In genomic region chr1:200625381-200625824, GRCh38 we compare ENCODE assay signal across 10 cellular contexts. TPM values are rescaled to one million over a fixed set of nuclear protein-coding genes. Genes with fewer than 3 reads are reported as not detected.
DNase-seq lines count a peak whose midpoint lies in the region; ATAC-seq and TF ChIP-seq lines count a peak whose summit lies in the region.
"Had no signal": no experiment of that assay in that cellular context is flagged by ENCODE, and none has a peak within 500 bp of the region (broad histone marks: within the 10 kb centered on the region; RNA-seq: fewer than 3 reads in every experiment).

No MANE protein-coding gene starts in this region.

- H3K9me3 ChIP-seq in HEK293 (ENCODE audit: control insufficient read depth, insufficient read depth, low read depth, low read length) (no peaks in the 10 kb centered on the region), prostate gland (no peaks in the 10 kb centered on the region)
- H3K9me3 ChIP-seq: A549 had no signal

- intact Hi-C loops in activated CD8-positive, alpha-beta T cell treated with anti-CD3 and anti-CD28 coated beads for 36 hours (cut with micrococcal nuclease): loop anchor here (5.0 kb wide), 1 partner anchor 117 kb away; no protein-coding TSS in a partner anchor
- intact Hi-C loops in prostate gland (cut with DNase I): no loop called here

- WGBS in prostate gland: 0% methylated on average over 1 of the region's 1 CpG

- H3K27ac Mint-ChIP-seq in activated CD8-positive, alpha-beta T cell treated with anti-CD3 and anti-CD28 coated beads for 36 hours: peak overlapping the region; percentile 63
- H3K27ac Mint-ChIP-seq in naive thymus-derived CD8-positive, alpha-beta T cell: peak overlapping the region; percentile 1 to 80 (median 40)

- H3K4me3 ChIP-seq in HEK293 (ENCODE audit: low read depth, low read length) (no peak overlapping the region), prostate gland (no peak overlapping the region)
- H3K4me3 ChIP-seq: A549 had no signal

- CTCF ChIA-PET in HEK293 (lab: Yijun Ruan, JAX): interaction anchor here (0.7 to 0.8 kb wide), 3 partner anchors 65 to 379 kb away, joined by 3 to 9 read pairs (median 3); no protein-coding TSS in a partner anchor
- CTCF ChIA-PET in activated CD8-positive, alpha-beta T cell treated with anti-CD3 and anti-CD28 coated beads for 36 hours (lab: Charles Lee): interaction anchor here (0.7 to 1.9 kb wide), 6 partner anchors 9 to 178 kb away, joined by 3 to 10 read pairs (median 3); partner anchors contain the start of gene DDX59

- no peak for TF ChIP-seq CTCF in HEK293 (tag by site-specific recombination; IDR thresholded peaks at IDR 0.05)
- TF ChIP-seq CTCF in activated CD8-positive, alpha-beta T cell treated with anti-CD3 and anti-CD28 coated beads for 36 hours (IDR thresholded peaks at IDR 0.05): no peak
- TF ChIP-seq CTCF in prostate gland (IDR thresholded peaks at IDR 0.05): no peak

- H3K4me1 Mint-ChIP-seq in activated CD8-positive, alpha-beta T cell treated with anti-CD3 and anti-CD28 coated beads for 36 hours (ENCODE audit: low read depth): peaks cover 40% of the 10 kb centered on the region
- H3K4me1 Mint-ChIP-seq in naive thymus-derived CD8-positive, alpha-beta T cell: peaks cover 14 to 50% (median 35%) of the 10 kb centered on the region in 4 donors

- H3K36me3 ChIP-seq in HEK293 (ENCODE audit: control insufficient read depth in 2 of 2, insufficient read depth in 1 of 2, low read length in 2 of 2) (no peaks in the 10 kb centered on the region), prostate gland (no peaks in the 10 kb centered on the region)

- TF ChIP-seq POLR2A in prostate gland (IDR thresholded peaks at IDR 0.05): no peak

- H3K27me3 ChIP-seq in prostate gland (replicated peaks; ENCODE audit: insufficient read depth): no peaks in the 10 kb centered on the region

- POLR2A ChIA-PET in HEK293 (lab: Yijun Ruan, JAX): no interaction called here
- POLR2A ChIA-PET in activated CD8-positive, alpha-beta T cell treated with anti-CD3 and anti-CD28 coated beads for 36 hours (lab: Charles Lee): interaction anchor here (0.7 to 1.0 kb wide), 2 partner anchors 44 to 48 kb away, joined by 4 to 5 read pairs; partner anchors contain the start of gene DDX59
- POLR2A ChIA-PET in naive thymus-derived CD8-positive, alpha-beta T cell (lab: Charles Lee): no interaction called here

- peak; percentile 16 for DNase-seq in NCI-H1694 treated with DMSO at 0.1 percent for 48 hours (lab: John Stamatoyannopoulos, UW)
- no peak for DNase-seq in NCI-H1694 (lab: John Stamatoyannopoulos, UW)
- DNase-seq in activated CD8-positive, alpha-beta T cell treated with anti-CD3 and anti-CD28 coated beads for 36 hours: no peak
- peak in 2 of 10 donors; percentile 20 to 38 for DNase-seq in naive thymus-derived CD8-positive, alpha-beta T cell
- DNase-seq in prostate gland (ENCODE audit: low spot score): no peak
- DNase-seq in A172 (ENCODE audit: low spot score): no peak
- DNase-seq: stimulated activated naive CD4-positive, alpha-beta T cell treated with Interleukin-2 at 50 U/mL for 16 hours had no signal

- no peak overlapping the region for H3K27ac ChIP-seq in HEK293 (ENCODE audit: extremely low read depth, low read depth, low read length)
- H3K27ac ChIP-seq in prostate gland: no peak overlapping the region
- H3K27ac ChIP-seq: A549 had no signal

- H3K27me3 Mint-ChIP-seq in activated CD8-positive, alpha-beta T cell treated with anti-CD3 and anti-CD28 coated beads for 36 hours: no peaks in the 10 kb centered on the region
- no peaks in the 10 kb centered on the region for H3K27me3 Mint-ChIP-seq in naive thymus-derived CD8-positive, alpha-beta T cell

- H3K9me3 Mint-ChIP-seq in activated CD8-positive, alpha-beta T cell treated with anti-CD3 and anti-CD28 coated beads for 36 hours: no peaks in the 10 kb centered on the region
- H3K9me3 Mint-ChIP-seq in naive thymus-derived CD8-positive, alpha-beta T cell: no peaks in the 10 kb centered on the region

- H3K4me3 Mint-ChIP-seq in activated CD8-positive, alpha-beta T cell treated with anti-CD3 and anti-CD28 coated beads for 36 hours: peak overlapping the region; percentile 29
- H3K4me3 Mint-ChIP-seq in naive thymus-derived CD8-positive, alpha-beta T cell: peak overlapping the region in 4 of 10 donors; percentile 14 to 56 (median 48)

- ATAC-seq in activated CD8-positive, alpha-beta T cell treated with anti-CD3 and anti-CD28 coated beads for 36 hours: peak; percentile 55
- peak; percentile 13 to 22 for ATAC-seq in naive thymus-derived CD8-positive, alpha-beta T cell
- ATAC-seq in HG02981 (IDR thresholded peaks at IDR 0.05; ENCODE audit: unreplicated experiment): no peak
- ATAC-seq: A549 had no signal

- no peaks in the 10 kb centered on the region for H3K4me1 ChIP-seq in HEK293 (ENCODE audit: control insufficient read depth, insufficient read depth, low read length)
- H3K4me1 ChIP-seq in prostate gland (replicated peaks): no peaks in the 10 kb centered on the region

- no peaks in the 10 kb centered on the region for H3K36me3 Mint-ChIP-seq in activated CD8-positive, alpha-beta T cell treated with anti-CD3 and anti-CD28 coated beads for 36 hours (ENCODE audit: low read depth)
- H3K36me3 Mint-ChIP-seq in naive thymus-derived CD8-positive, alpha-beta T cell: no peaks in the 10 kb centered on the region

TF ChIP-seq in HEK293, 187 proteins besides CTCF, POLR2A, EP300 and RAD21:
- TF ChIP-seq ZNF529 (tag by site-specific recombination; IDR thresholded peaks at IDR 0.05; ENCODE audit: insufficient replicate concordance): no peak
- TF ChIP-seq PRDM10 (tag by site-specific recombination; IDR thresholded peaks at IDR 0.05): peak; percentile 29; the same call in 1 of the 2 replicates
- no peak for TF ChIP-seq ZNF292 (tag by site-specific recombination; IDR thresholded peaks at IDR 0.05; ENCODE audit: borderline replicate concordance, low read depth)
- TF ChIP-seq ZNF174 (tag by site-specific recombination; IDR thresholded peaks at IDR 0.05): no peak
- no peak for TF ChIP-seq ZNF571 (tag by site-specific recombination; IDR thresholded peaks at IDR 0.05)
- no peak for TF ChIP-seq ZNF549 (tag by site-specific recombination; IDR thresholded peaks at IDR 0.05)
- no peak for TF ChIP-seq HOXC10 (CRISPR knock-in tag; IDR thresholded peaks at IDR 0.05)
- TF ChIP-seq ZNF26 (tag by site-specific recombination; IDR thresholded peaks at IDR 0.05): no peak
- TF ChIP-seq MYNN (tag by site-specific recombination; IDR thresholded peaks at IDR 0.05; ENCODE audit: borderline replicate concordance): no peak
TF ChIP-seq in HEK293: peak in this region for 1.

RNA-seq across cellular contexts. Expression of gene KIF14, which starts 4.9 kb away (rescaled TPM):
- total RNA-seq in activated CD8-positive, alpha-beta T cell treated with anti-CD3 and anti-CD28 coated beads for 36 hours: 10 to 100 TPM; 13.7 to 13.9 TPM
- total RNA-seq in naive thymus-derived CD8-positive, alpha-beta T cell: under 1 TPM; 0.05 to 0.10 TPM
- not detected for polyA plus RNA-seq in naive thymus-derived CD8-positive, alpha-beta T cell
- 1 to 10 TPM in 1 of 2 donors, under 1 TPM in 1; 0.23 to 1.7 TPM for total RNA-seq in prostate gland
- 32.0 and 36.1 TPM in 2 replicates for total RNA-seq in A172 (2014; rRNA removed; shearing (Covaris generic))

RNA-seq across cellular contexts. Expression of gene DDX59, which starts 44.3 kb away (rescaled TPM):
- 10 to 100 TPM; 22.5 to 23.8 TPM for total RNA-seq in activated CD8-positive, alpha-beta T cell treated with anti-CD3 and anti-CD28 coated beads for 36 hours
- total RNA-seq in naive thymus-derived CD8-positive, alpha-beta T cell: 10 to 100 TPM; 38.8 to 41.3 TPM
- 10 to 100 TPM; 10.0 to 20.9 (median 12.0) TPM for polyA plus RNA-seq in naive thymus-derived CD8-positive, alpha-beta T cell
- total RNA-seq in prostate gland: 10 to 100 TPM; 19.5 to 28.1 TPM
- 19.9 and 20.8 TPM in 2 replicates for total RNA-seq in A172 (2014; rRNA removed; shearing (Covaris generic))

Comparison
In these comparisons a context has a peak if more than half of its experiments do, and no peak if none do; other contexts are left out.
1. RNA of gene KIF14, which starts 4.9 kb away (total RNA-seq): 32.0 to 36.1 TPM in A172 and 13.7 to 13.9 TPM in activated CD8-positive, alpha-beta T cell treated with anti-CD3 and anti-CD28 coated beads for 36 hours; 0.23 to 1.7 TPM in prostate gland and 0.05 to 0.10 TPM in naive thymus-derived CD8-positive, alpha-beta T cell; every median in the first group is over 4 times any median in the second.